Comparison of ENCODE assay signal across 15 cellular contexts in the genomic region with DNA sequence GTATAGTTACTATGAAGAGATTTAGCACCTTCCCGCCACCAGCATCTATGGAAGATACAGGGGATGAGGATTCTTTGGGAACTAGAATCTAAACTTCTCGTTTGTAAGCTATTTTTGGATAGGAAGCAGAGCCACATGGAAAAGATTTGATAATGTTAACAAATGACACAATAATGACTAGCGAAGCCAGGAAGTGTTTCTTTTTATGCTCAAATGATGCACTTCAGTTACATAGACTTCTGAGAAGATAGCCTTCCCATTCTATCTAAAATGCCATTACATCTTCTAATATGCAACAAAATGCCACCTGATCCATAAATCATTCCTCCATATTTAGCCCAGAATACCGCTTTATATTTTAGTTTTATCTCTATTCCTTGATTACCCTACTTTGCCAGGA. TPM values are rescaled to one million over a fixed set of nuclear protein-coding genes. Genes with fewer than 3 reads are reported as not detected.
DNase-seq lines count a peak whose midpoint lies in the region; ATAC-seq and TF ChIP-seq lines count a peak whose summit lies in the region.
"Had no signal": no experiment of that assay in that cellular context is flagged by ENCODE, and none has a peak within 500 bp of the region (broad histone marks: within the 10 kb centered on the region; RNA-seq: fewer than 3 reads in every experiment).

No MANE protein-coding gene starts in this region.

- TF ChIP-seq POLR2A in transverse colon (IDR thresholded peaks at IDR 0.05) = no peak

- ATAC-seq in HG03025 (IDR thresholded peaks at IDR 0.05; ENCODE audit: low FRiP score, unreplicated experiment) = no peak
- ATAC-seq: HCT116 had no signal

- H3K9me3 ChIP-seq in muscle layer of colon (ENCODE audit: low read length) (no peaks in the 10 kb centered on the region), transverse colon (no peaks in the 10 kb centered on the region)

- H3K27me3 ChIP-seq in muscle layer of colon (ENCODE audit: control insufficient read depth in 1 of 2, insufficient read depth in 2 of 2, low read length in 2 of 2) (no peaks in the 10 kb centered on the region), transverse colon (no peaks in the 10 kb centered on the region)

- no peak overlapping the region for H3K4me3 ChIP-seq in muscle layer of colon (ENCODE audit: low read depth in 1 of 2, low read length in 2 of 2)
- H3K4me3 ChIP-seq in transverse colon = no peak overlapping the region

- in situ Hi-C loops in transverse colon (cut with MboI; ENCODE audit: low pct_ligation_motif_present in 1 of 4, low pct_unique_long_range_greater_than_20kb in 1 of 4, low sequenced_read_pairs in 3 of 4) = no loop called here

- H3K4me1 ChIP-seq in muscle layer of colon (ENCODE audit: insufficient read depth, low read length) = peaks cover 42% of the 10 kb centered on the region
- H3K4me1 ChIP-seq in transverse colon = peaks cover 0 to 9% (median 0%) of the 10 kb centered on the region in 4 donors

- TF ChIP-seq EP300 in transverse colon (IDR thresholded peaks at IDR 0.05; ENCODE audit: low read depth) = peak; percentile 79

- DNase-seq in HCEC 1CT = peak; percentile 74
- DNase-seq in fibroblast of gingiva (ENCODE audit: low read depth) = peak; percentile 70
- no peak for DNase-seq in transverse colon
- DNase-seq in DMS153 treated with DMSO at 0.1 percent for 48 hours (lab: John Stamatoyannopoulos, UW; ENCODE audit: unreplicated experiment) = no peak
- DNase-seq in DMS153 (lab: John Stamatoyannopoulos, UW) = no peak
- DNase-seq: CD8-positive, alpha-beta memory T cell; NCI-H1048; NCI-H1436 treated with DMSO at 0.1 percent for 48 hours; NCI-H2081; NCI-H774; SW 1271 had no signal

- 48 to 64% methylated on average over 3 to 4 of the region's 4 CpGs for WGBS in transverse colon (ENCODE audit: low coverage in 1 of 2), 2 donors

- H3K36me3 ChIP-seq in muscle layer of colon (ENCODE audit: insufficient read depth, low read length) (no peaks in the 10 kb centered on the region), transverse colon (no peaks in the 10 kb centered on the region)

- H3K27ac ChIP-seq in muscle layer of colon (ENCODE audit: low read depth, low read length) (peak overlapping the region; percentile 65), transverse colon (peak overlapping the region; percentile 41 to 72 (median 60))

- no peak for TF ChIP-seq CTCF in transverse colon (IDR thresholded peaks at IDR 0.05)

- intact Hi-C loops in transverse colon (cut with DNase I; ENCODE audit: low total_unique reads) = loop anchor here (10.0 kb wide), 1 partner anchor 100 kb away; no protein-coding TSS in a partner anchor

- no peak overlapping the region for H3K9ac ChIP-seq in muscle layer of colon (ENCODE audit: low read length)

RNA-seq across cellular contexts. Expression of gene TNC, which starts 17.0 kb away (rescaled TPM):
- 100 to 1,000 TPM in 1 of 4 donors, 10 to 100 TPM in 3; 29.4 to 316 (median 61.9) TPM for total RNA-seq in transverse colon
- total RNA-seq: NCI-H460 had no signal

Comparison
In these comparisons a context has a peak if more than half of its experiments do, and no peak if none do; other contexts are left out.
1. DNase-seq: peak in HCEC 1CT (single experiment) and fibroblast of gingiva (single experiment); none in transverse colon (single experiment), DMS153 treated with DMSO at 0.1 percent for 48 hours (single experiment) and DMS153 (single experiment).